20 cellular contexts compared by ENCODE assay signal in the genomic region with DNA sequence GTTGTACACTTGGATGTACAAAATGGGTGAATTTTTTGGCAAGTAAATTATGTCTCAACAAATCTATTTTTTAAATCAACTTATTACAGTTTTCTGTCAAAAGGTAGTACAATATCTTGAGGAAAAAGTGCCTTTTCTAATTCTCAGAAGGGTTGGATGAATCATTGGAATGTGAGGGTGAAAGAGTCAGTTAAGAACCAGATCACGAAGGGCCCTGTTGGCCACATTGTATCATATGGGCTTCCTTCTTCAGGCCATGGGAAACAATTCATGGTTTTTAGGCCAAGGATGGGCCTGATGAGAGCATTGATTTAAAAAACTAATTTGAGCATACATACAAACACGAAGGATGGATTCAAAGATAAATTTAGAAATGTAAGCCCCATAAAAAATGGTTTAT.
"Had no signal": no experiment of that assay in that cellular context is flagged by ENCODE, and none has a peak within 500 bp of the region (broad histone marks: within the 10 kb centered on the region; RNA-seq: fewer than 3 reads in every experiment).

No MANE protein-coding gene starts in this region.

- H3K4me3 ChIP-seq: ascending aorta, cardiac muscle cell, gastrocnemius medialis, heart left ventricle, lower lobe of right lung, sigmoid colon, stomach had no signal

- H3K4me1 ChIP-seq: ascending aorta, gastrocnemius medialis, lower lobe of right lung had no signal

- DNase-seq: activated CD4-positive, alpha-beta memory T cell treated with anti-CD3 and anti-CD28 coated beads for 36 hours; activated CD4-positive, alpha-beta T cell treated with anti-CD3 and anti-CD28 coated beads for 36 hours; activated CD8-positive, alpha-beta memory T cell treated with anti-CD3 and anti-CD28 coated beads, Interleukin-2, amount 10 ng/mL, durations not matched to agents 7 days and 5 days; activated naive CD4-positive, alpha-beta T cell treated with anti-CD3 and anti-CD28 coated beads for 36 hours; activated naive CD8-positive, alpha-beta T cell treated with anti-CD3 and anti-CD28 coated beads, Interleukin-2, amount 50 U/mL, for 24 hours; activated T-cell treated with anti-CD3 and anti-CD28 coated beads, Interleukin-2, amount 50 U/mL, for 1 hour; gastrocnemius medialis; heart left ventricle; left colon; lower lobe of right lung; midbrain; sigmoid colon; stimulated activated CD4-positive, alpha-beta T cell treated with anti-CD3 and anti-CD28 coated beads, Interleukin-1b, Interleukin-23, amount 100 ng/mL, for 48 hours; stomach; T-helper 1 cell; T1000 had no signal

- H3K27me3 ChIP-seq: ascending aorta, cardiac muscle cell, gastrocnemius medialis, heart left ventricle, sigmoid colon, stomach had no signal

- H3K27ac ChIP-seq: ascending aorta, cardiac muscle cell, gastrocnemius medialis, heart left ventricle, lower lobe of right lung, sigmoid colon, stomach, VCaP had no signal

- ATAC-seq: activated CD4-positive, alpha-beta T cell treated with anti-CD3 and anti-CD28 coated beads for 36 hours; activated CD8-positive, alpha-beta memory T cell treated with anti-CD3 and anti-CD28 coated beads, Interleukin-2, amount 10 ng/mL, durations not matched to agents 7 days and 5 days; activated naive CD8-positive, alpha-beta T cell treated with anti-CD3 and anti-CD28 coated beads, Interleukin-2, amount 50 U/mL, for 24 hours; esophagus mucosa; gastrocnemius medialis; heart left ventricle; left colon; lower lobe of right lung had no signal

- H3K36me3 ChIP-seq: ascending aorta, cardiac muscle cell, gastrocnemius medialis, heart left ventricle, lower lobe of right lung, sigmoid colon, stomach had no signal

- H3K9me3 ChIP-seq: ascending aorta, gastrocnemius medialis, heart left ventricle, lower lobe of right lung, sigmoid colon, stomach had no signal
